21 cellular contexts compared by ENCODE assay signal in the genomic region with DNA sequence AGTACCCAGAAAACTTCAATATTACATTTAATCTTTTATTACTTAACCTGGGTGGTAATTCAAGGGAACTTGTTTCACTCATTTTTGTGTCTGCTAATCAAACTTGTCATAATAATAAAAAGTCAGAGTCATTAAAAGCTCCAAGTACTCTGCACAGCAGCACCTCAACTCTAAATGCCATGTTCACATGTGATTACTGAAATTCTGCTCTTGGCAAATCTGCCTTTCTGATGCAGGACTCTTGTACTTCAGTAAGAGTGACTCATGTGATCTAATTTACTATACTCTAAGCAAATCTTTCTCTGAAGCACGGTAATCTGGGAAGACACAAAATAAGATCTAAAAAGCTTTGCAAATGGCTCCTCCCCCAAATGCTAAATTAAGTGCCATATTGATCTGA.
DNase-seq lines count a peak whose midpoint lies in the region; ATAC-seq and TF ChIP-seq lines count a peak whose summit lies in the region.
"Had no signal": no experiment of that assay in that cellular context is flagged by ENCODE, and none has a peak within 500 bp of the region (broad histone marks: within the 10 kb centered on the region; RNA-seq: fewer than 3 reads in every experiment).

No MANE protein-coding gene starts in this region.

- no peak overlapping the region for H3K27ac ChIP-seq in brain microvascular endothelial cell

- no peaks in the 10 kb centered on the region for H3K36me3 ChIP-seq in brain microvascular endothelial cell (replicated peaks)

- no peak for TF ChIP-seq CTCF in brain microvascular endothelial cell (IDR thresholded peaks at IDR 0.05; ENCODE audit: low read depth, low read length, missing control alignments)

- H3K4me3 ChIP-seq in brain microvascular endothelial cell (ENCODE audit: low read depth, low read length): no peak overlapping the region

- in situ Hi-C loops in brain microvascular endothelial cell (cut with HindIII; ENCODE audit: low pct_ligation_motif_present, low sequenced_read_pairs): no loop called here

- ATAC-seq in GM21717 (IDR thresholded peaks at IDR 0.05; ENCODE audit: unreplicated experiment) (no peak), HG02623 (IDR thresholded peaks at IDR 0.05; ENCODE audit: unreplicated experiment) (no peak)
- ATAC-seq: HCT116, HepG2 had no signal

- DNase-seq in NCI-H82 (lab: John Stamatoyannopoulos, UW): peak; percentile 36
- DNase-seq in NCI-H82 treated with DMSO at 0.1 percent for 48 hours (lab: John Stamatoyannopoulos, UW; ENCODE audit: unreplicated experiment): no peak
- DNase-seq in RKO (ENCODE audit: low spot score): peak; percentile 3
- peak; percentile 2 for DNase-seq in brain microvascular endothelial cell
- no peak for DNase-seq in NCI-H748 treated with DMSO at 0.1 percent for 48 hours (lab: John Stamatoyannopoulos, UW)
- DNase-seq: 8988T; C1 segment of cervical spinal cord; CD4-positive, CD25-positive, alpha-beta regulatory T cell; CD8-positive, alpha-beta memory T cell; COR-L47; DMS 273 treated with DMSO at 0.1 percent for 48 hours; DMS53; DND-41; EL; GOT3; H7; HFFc6 had no signal

- no peaks in the 10 kb centered on the region for H3K27me3 ChIP-seq in brain microvascular endothelial cell (replicated peaks)

Comparison
In these comparisons a context has a peak if more than half of its experiments do, and no peak if none do; other contexts are left out.
1. DNase-seq: peak in NCI-H82 (single experiment), RKO (single experiment) and brain microvascular endothelial cell (single experiment); none in NCI-H82 treated with DMSO at 0.1 percent for 48 hours (single experiment) and NCI-H748 treated with DMSO at 0.1 percent for 48 hours (single experiment).